Comparison of ENCODE assay signal across 2 cellular contexts in genomic region chr16:53064179-53064578, GRCh38.
TF ChIP-seq lines count a peak whose summit lies in the region.

No MANE protein-coding gene starts in this region.

TF ChIP-seq in GM12891, 5 proteins besides CTCF, POLR2A, EP300 and RAD21:
- TF ChIP-seq SPI1 (IDR thresholded peaks at IDR 0.05; ENCODE audit: low read depth, low read length) (peak; percentile 34; the same call in 1 of the 2 replicates), POU2F2 (IDR thresholded peaks at IDR 0.05; ENCODE audit: low read depth, low read length) (no peak)

TF ChIP-seq in K562, 482 proteins besides CTCF, POLR2A, EP300 and RAD21:
- TF ChIP-seq PPARD (CRISPR knock-in tag; IDR thresholded peaks at IDR 0.05) = no peak
- TF ChIP-seq NELFE (IDR thresholded peaks at IDR 0.05; ENCODE audit: insufficient read depth, insufficient read length) = no peak
- no peak for TF ChIP-seq NR4A1 (CRISPR knock-in tag; IDR thresholded peaks at IDR 0.05)
- no peak for TF ChIP-seq NR4A1 (tag; IDR thresholded peaks at IDR 0.05)
- TF ChIP-seq ZBTB40 (IDR thresholded peaks at IDR 0.05) = peak; percentile 52; the same call in 1 of the 2 replicates
- no peak for TF ChIP-seq ZBTB40 (CRISPR knock-in tag; IDR thresholded peaks at IDR 0.05)
- no peak for TF ChIP-seq ZNF354B (CRISPR knock-in tag; IDR thresholded peaks at IDR 0.05)
- peak; percentile 13; the same call in 1 of the 2 replicates for TF ChIP-seq PKNOX1 (IDR thresholded peaks at IDR 0.05)
- no peak for TF ChIP-seq TSC22D4 (tag; IDR thresholded peaks at IDR 0.05)
- no peak for TF ChIP-seq XRCC4 (IDR thresholded peaks at IDR 0.05; ENCODE audit: extremely low read depth, insufficient read depth, insufficient read length)
- TF ChIP-seq ZBTB43 (CRISPR knock-in tag; IDR thresholded peaks at IDR 0.05) = no peak
